In the genomic region with DNA sequence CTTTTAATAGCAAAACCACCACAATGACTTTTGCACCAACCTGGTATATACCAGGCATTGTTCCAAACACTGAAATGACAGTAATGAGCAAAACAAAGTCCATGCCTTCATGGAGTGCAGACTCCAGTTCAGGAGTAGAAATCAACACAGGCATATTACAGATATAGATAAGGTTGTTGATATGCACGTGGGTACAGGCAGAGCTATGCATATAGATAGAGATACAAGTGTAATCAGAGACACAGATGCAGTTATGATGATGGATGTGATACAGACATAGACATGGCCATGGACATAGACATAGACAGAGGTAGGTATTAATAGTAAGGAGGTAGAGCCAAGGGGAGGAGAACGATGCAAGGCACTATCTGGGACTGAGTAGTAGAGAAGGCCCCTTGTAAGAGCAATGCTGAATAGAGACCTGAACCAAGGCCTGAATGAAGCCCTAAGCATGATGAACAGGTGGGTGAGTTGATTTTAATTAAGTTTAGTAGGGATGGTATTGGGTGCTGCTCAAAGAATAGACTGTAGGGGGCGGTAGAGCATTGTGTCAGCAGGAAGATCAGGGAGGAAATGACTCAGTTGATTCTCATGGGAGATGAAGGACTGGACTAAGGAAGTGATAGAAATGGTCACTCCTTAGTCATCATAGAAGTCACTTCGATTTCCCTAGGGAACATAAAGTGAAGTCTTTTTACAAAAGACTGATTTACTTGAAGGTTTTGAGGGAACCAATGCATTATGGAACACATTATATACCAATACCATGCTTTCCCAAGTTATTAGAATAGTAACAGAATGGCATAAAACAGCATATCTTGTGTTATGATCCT, we compare ENCODE assay signal across 8 cellular contexts. TPM values are rescaled to one million over a fixed set of nuclear protein-coding genes. Genes with fewer than 3 reads are reported as not detected.
DNase-seq lines count a peak whose midpoint lies in the region; ATAC-seq and TF ChIP-seq lines count a peak whose summit lies in the region.

No MANE protein-coding gene starts in this region.

- peak; percentile 35; the same call in 1 of the 2 replicates for TF ChIP-seq CTCF in AG10803 (conservative IDR thresholded peaks at IDR 0.05; ENCODE audit: low read length)

- ATAC-seq in GM18517 (IDR thresholded peaks at IDR 0.05; ENCODE audit: unreplicated experiment) (peak; percentile 97), HG02970 (IDR thresholded peaks at IDR 0.05; ENCODE audit: low FRiP score, unreplicated experiment) (peak; percentile 91)

- H3K4me3 ChIP-seq in AG10803 (ENCODE audit: low read length): no peak overlapping the region

- DNase-seq in AG10803 (ENCODE audit: low read depth) (peak; percentile 60), NCI-H460 (ENCODE audit: extremely low read depth, low read depth) (peak; percentile 48), fibroblast of peridontal ligament (ENCODE audit: extremely low read depth) (peak; percentile 32), renal cortical epithelial cell (ENCODE audit: low read depth) (peak; percentile 80), NCI-H1105 (lab: John Stamatoyannopoulos, UW) (no peak)
- DNase-seq in activated CD8-positive, alpha-beta memory T cell treated with anti-CD3 and anti-CD28 coated beads for 24 hours: peak; percentile 78

RNA-seq across cellular contexts. Expression of a gene that starts 39.4 kb away (rescaled TPM):
- total RNA-seq in NCI-H460 (2014; rRNA removed; shearing (Covaris generic)): 0.17 and 0.40 TPM in 2 replicates
- 4.8 and 5.7 TPM in 2 replicates for polyA plus RNA-seq in NCI-H460 (2014; cell fraction: nucleus; rRNA removed)
- 0.55 and 9.0 TPM in 2 replicates for total RNA-seq in renal cortical epithelial cell

RNA-seq across cellular contexts. Expression of a gene that starts 51.3 kb away (rescaled TPM):
- total RNA-seq in NCI-H460 (2014; rRNA removed; shearing (Covaris generic)): 0.02 TPM in 1 of 2 replicates, not detected in the other
- 0.60 TPM in 1 of 2 replicates, not detected in the other for polyA plus RNA-seq in NCI-H460 (2014; cell fraction: nucleus; rRNA removed)
- total RNA-seq in renal cortical epithelial cell: 0.20 and 12.0 TPM in 2 replicates
